Comparison of ENCODE assay signal across 21 cellular contexts in genomic region chr5:332843-333242, GRCh38. TPM values are rescaled to one million over a fixed set of nuclear protein-coding genes. Genes with fewer than 3 reads are reported as not detected.
DNase-seq lines count a peak whose midpoint lies in the region; ATAC-seq, FAIRE-seq and TF ChIP-seq lines count a peak whose summit lies in the region.
"Had no signal": no experiment of that assay in that cellular context is flagged by ENCODE, and none has a peak within 500 bp of the region (broad histone marks: within the 10 kb centered on the region; RNA-seq: fewer than 3 reads in every experiment).

No MANE protein-coding gene starts in this region.

- peaks cover 51% of the 10 kb centered on the region for H3K4me1 Mint-ChIP-seq in activated CD4-positive, alpha-beta T cell treated with anti-CD3 and anti-CD28 coated beads for 36 hours
- H3K4me1 Mint-ChIP-seq in activated CD4-positive, alpha-beta memory T cell treated with anti-CD3 and anti-CD28 coated beads for 36 hours (ENCODE audit: low read depth), result peaks cover 37% of the 10 kb centered on the region
- H3K4me1 Mint-ChIP-seq: CD14-positive monocyte had no signal

- peak overlapping the region; percentile 92 for H3K27ac Mint-ChIP-seq in activated CD4-positive, alpha-beta T cell treated with anti-CD3 and anti-CD28 coated beads for 36 hours
- peak overlapping the region; percentile 90 for H3K27ac Mint-ChIP-seq in activated CD4-positive, alpha-beta memory T cell treated with anti-CD3 and anti-CD28 coated beads for 36 hours
- H3K27ac Mint-ChIP-seq: CD14-positive monocyte had no signal

- no peaks in the 10 kb centered on the region for H3K79me2 ChIP-seq in HepG2 (ENCODE audit: insufficient read depth, low read length)

- H3K4me3 ChIP-seq in HepG2 (replicated peaks in 1 of 3; ENCODE audit: insufficient read depth in 1 of 3, low read depth in 2 of 3, low read length in 3 of 3) (no peak overlapping the region), body of pancreas (no peak overlapping the region)
- H3K4me3 ChIP-seq: pancreas had no signal

- peak; percentile 77 for ATAC-seq in activated CD4-positive, alpha-beta T cell treated with anti-CD3 and anti-CD28 coated beads for 36 hours
- ATAC-seq in HepG2, result no peak
- no peak for ATAC-seq in body of pancreas
- ATAC-seq: left colon, pancreas had no signal

- TF ChIP-seq CTCF in GM20000 (IDR thresholded peaks at IDR 0.05; ENCODE audit: extremely low read depth, missing control alignments) (no peak), HepG2 (CRISPR knock-in tag; IDR thresholded peaks at IDR 0.05) (no peak), body of pancreas (IDR thresholded peaks at IDR 0.05) (no peak)

- H3K27me3 ChIP-seq in HepG2 (ENCODE audit: control insufficient read depth in 1 of 2, insufficient read depth in 2 of 2, low read length in 2 of 2), result no peaks in the 10 kb centered on the region; a peak in 1 of 5 replicates
- no peaks in the 10 kb centered on the region for H3K27me3 ChIP-seq in body of pancreas
- H3K27me3 ChIP-seq: pancreas had no signal

- no peak for TF ChIP-seq RAD21 in HepG2 (CRISPR knock-in tag; IDR thresholded peaks at IDR 0.05)

- H3K27ac ChIP-seq in HepG2 (ENCODE audit: extremely low read length, insufficient read depth, low read length), result no peak overlapping the region
- no peak overlapping the region for H3K27ac ChIP-seq in body of pancreas
- H3K27ac ChIP-seq: pancreas had no signal

- peak; percentile 84 for DNase-seq in activated CD4-positive, alpha-beta T cell treated with anti-CD3 and anti-CD28 coated beads for 36 hours
- no peak for DNase-seq in activated CD4-positive, alpha-beta T cell treated with anti-CD3 and anti-CD28 coated beads, Interleukin-2, amount 50 U/mL, for 4 hours
- DNase-seq in GM20000 (ENCODE audit: low spot score), result peak; percentile 65
- peak; percentile 83 for DNase-seq in activated CD4-positive, alpha-beta memory T cell treated with anti-CD3 and anti-CD28 coated beads for 36 hours
- DNase-seq in stimulated activated CD4-positive, alpha-beta T cell treated with anti-CD3 and anti-CD28 coated beads, Interleukin-1b, Interleukin-23, amount 100 ng/mL, for 48 hours, result peak; percentile 61
- DNase-seq in HepG2 (ENCODE audit: low spot score), result no peak
- DNase-seq in RPMI8226, result no peak
- DNase-seq in body of pancreas, result no peak
- DNase-seq: activated CD4-positive, CD25-positive, alpha-beta regulatory T cell; DND-41; effector CD8-positive, alpha-beta T cell; hippocampal formation; IMR-90; left colon; NCI-H2081 treated with DMSO at 0.1 percent for 48 hours; pancreas; SW 1271 had no signal

- H3K4me1 ChIP-seq in HepG2 (ENCODE audit: insufficient read depth, low read length) (no peaks in the 10 kb centered on the region), body of pancreas (no peaks in the 10 kb centered on the region)
- H3K4me1 ChIP-seq: pancreas had no signal

- POLR2A ChIA-PET in activated CD4-positive, alpha-beta T cell treated with anti-CD3 and anti-CD28 coated beads for 36 hours (lab: Charles Lee), result interaction anchor here (0.6 kb wide), 2 partner anchors 11 to 1204 kb away, joined by 3 to 9 read pairs; no protein-coding TSS in a partner anchor
- POLR2A ChIA-PET in activated CD4-positive, alpha-beta memory T cell treated with anti-CD3 and anti-CD28 coated beads for 36 hours (lab: Charles Lee), result interaction anchor here (1.1 to 1.4 kb wide), 3 partner anchors 13 to 47 kb away, joined by 3 to 4 read pairs (median 4); no protein-coding TSS in a partner anchor
- POLR2A ChIA-PET in HepG2 (lab: Yijun Ruan, JAX), result no interaction called here

- TF ChIP-seq EP300 in HepG2 (IDR thresholded peaks at IDR 0.05; ENCODE audit: low read depth in 2 of 2, low read length in 2 of 2) (no peak), HepG2 (CRISPR knock-in tag; IDR thresholded peaks at IDR 0.05; ENCODE audit: borderline replicate concordance) (no peak)

- H3K36me3 ChIP-seq in HepG2 (replicated peaks in 1 of 2; ENCODE audit: control insufficient read depth in 1 of 2, insufficient read depth in 2 of 2, low read length in 2 of 2) (no peaks in the 10 kb centered on the region), body of pancreas (replicated peaks in 1 of 2; ENCODE audit: insufficient read depth in 1 of 2, low read depth in 2 of 2) (no peaks in the 10 kb centered on the region)
- H3K36me3 ChIP-seq: pancreas had no signal

- WGBS in HepG2 (ENCODE audit: low lambda C conversion rate), result 75% methylated on average over 5 of the region's 5 CpGs
- 60 to 83% methylated on average over 5 of the region's 5 CpGs for WGBS in body of pancreas, 2 donors

- CTCF ChIA-PET in activated CD4-positive, alpha-beta T cell treated with anti-CD3 and anti-CD28 coated beads for 36 hours (lab: Charles Lee), result interaction anchor here (0.7 kb wide), 1 partner anchor 13 kb away, joined by 3 read pairs; no protein-coding TSS in a partner anchor
- CTCF ChIA-PET in activated CD4-positive, alpha-beta memory T cell treated with anti-CD3 and anti-CD28 coated beads for 36 hours (lab: Charles Lee), result interaction anchor here (1.2 to 1.3 kb wide), 2 partner anchors 12 to 16 kb away, joined by 3 to 5 read pairs; partner anchors contain the start of gene AHRR
- CTCF ChIA-PET in HepG2 (lab: Yijun Ruan, JAX; ENCODE audit: low intra/inter-chr PET ratio, low total read pairs), result no interaction called here

- no peak overlapping the region for H3K9ac ChIP-seq in HepG2 (ENCODE audit: insufficient read depth, low read depth, low read length)

- no peaks in the 10 kb centered on the region for H3K9me3 Mint-ChIP-seq in activated CD4-positive, alpha-beta T cell treated with anti-CD3 and anti-CD28 coated beads for 36 hours (ENCODE audit: low read depth)
- no peaks in the 10 kb centered on the region for H3K9me3 Mint-ChIP-seq in activated CD4-positive, alpha-beta memory T cell treated with anti-CD3 and anti-CD28 coated beads for 36 hours

- intact Hi-C loops in activated CD4-positive, alpha-beta T cell treated with anti-CD3 and anti-CD28 coated beads for 36 hours (cut with DNase I, micrococcal nuclease), result loop anchor here (2.0 to 5.0 kb wide), 2 partner anchors 46 to 111 kb away; no protein-coding TSS in a partner anchor
- intact Hi-C loops in activated CD4-positive, alpha-beta memory T cell treated with anti-CD3 and anti-CD28 coated beads for 36 hours (cut with micrococcal nuclease), result loop anchor here (5.0 kb wide), 1 partner anchor 116 kb away; the partner anchor contains the start of genes CCDC127 and SDHA
- intact Hi-C loops in HepG2 (cut with micrococcal nuclease; ENCODE audit: unreplicated experiment) (no loop called here), body of pancreas (cut with DNase I) (no loop called here)

- in situ Hi-C loops in HepG2 (cut with HindIII; ENCODE audit: extremely low pct_ligation_motif_present, low pct_unique_long_range_greater_than_20kb), result no loop called here

- peak overlapping the region; percentile 55 for H3K4me3 Mint-ChIP-seq in activated CD4-positive, alpha-beta T cell treated with anti-CD3 and anti-CD28 coated beads for 36 hours
- peak overlapping the region; percentile 30 for H3K4me3 Mint-ChIP-seq in activated CD4-positive, alpha-beta memory T cell treated with anti-CD3 and anti-CD28 coated beads for 36 hours
- H3K4me3 Mint-ChIP-seq: CD14-positive monocyte had no signal

- H3K36me3 Mint-ChIP-seq in activated CD4-positive, alpha-beta T cell treated with anti-CD3 and anti-CD28 coated beads for 36 hours (ENCODE audit: low read depth), result peaks cover 2% of the 10 kb centered on the region
- H3K36me3 Mint-ChIP-seq in activated CD4-positive, alpha-beta memory T cell treated with anti-CD3 and anti-CD28 coated beads for 36 hours, result peaks cover 8% of the 10 kb centered on the region
- H3K36me3 Mint-ChIP-seq: CD14-positive monocyte had no signal

- TF ChIP-seq POLR2A in HepG2 (IDR thresholded peaks at IDR 0.05; ENCODE audit: insufficient read depth in 1 of 2, low read depth in 2 of 2, low read length in 2 of 2) (no peak), body of pancreas (IDR thresholded peaks at IDR 0.05) (no peak)

- no peak overlapping the region for H3K4me2 ChIP-seq in HepG2 (ENCODE audit: low read depth, low read length)

- no peaks in the 10 kb centered on the region for H3K9me3 ChIP-seq in HepG2 (ENCODE audit: low read length)
- no peaks in the 10 kb centered on the region for H3K9me3 ChIP-seq in body of pancreas
- H3K9me3 ChIP-seq: pancreas had no signal

- no peak overlapping the region for H2AFZ ChIP-seq in HepG2 (ENCODE audit: low read length)

- no TSS peak for BruUV-seq in HepG2 (replicated peaks; lab: Mats Ljungman, UMichigan)

- peaks cover 4% of the 10 kb centered on the region for H3K27me3 Mint-ChIP-seq in activated CD4-positive, alpha-beta T cell treated with anti-CD3 and anti-CD28 coated beads for 36 hours
- peaks cover 12% of the 10 kb centered on the region for H3K27me3 Mint-ChIP-seq in activated CD4-positive, alpha-beta memory T cell treated with anti-CD3 and anti-CD28 coated beads for 36 hours

- H4K20me1 ChIP-seq in HepG2 (ENCODE audit: insufficient read depth, low read length), result no peaks in the 10 kb centered on the region

- FAIRE-seq in HepG2 (lab: Jason Lieb, UNC), result no peak
- FAIRE-seq: A204.1, GM12891, pancreas, RCC 7860 had no signal

RNA-seq across cellular contexts. Expression of gene AHRR, which starts 11.3 kb away (rescaled TPM):
- 10 to 100 TPM; 15.1 to 20.5 TPM for total RNA-seq in activated CD4-positive, alpha-beta T cell treated with anti-CD3 and anti-CD28 coated beads for 36 hours
- total RNA-seq in activated CD4-positive, alpha-beta memory T cell treated with anti-CD3 and anti-CD28 coated beads for 36 hours, result 10 to 100 TPM; 16.7 to 16.8 TPM
- total RNA-seq in HepG2 (2016; rRNA removed; fragmentation: Illumina TruSeq; extraction: Trizol) (0.13 and 0.35 TPM in 2 replicates), body of pancreas (under 1 TPM; 0.26 to 0.33 TPM)
- 0.30 and 0.44 TPM in 2 replicates for total RNA-seq in HepG2 (2016; cell fraction: cytosol; rRNA removed; fragmentation: Illumina TruSeq; extraction: Trizol; ENCODE audit: low read depth)
- total RNA-seq in HepG2 (2016; cell fraction: insoluble cytoplasmic fraction; rRNA removed; fragmentation: Illumina TruSeq; extraction: Trizol), result 0.17 and 0.19 TPM in 2 replicates
- 0.14 and 0.22 TPM in 2 replicates for total RNA-seq in HepG2 (2016; cell fraction: membrane; rRNA removed; fragmentation: Illumina TruSeq; extraction: Trizol)
- 0.19 and 0.41 TPM in 2 replicates for total RNA-seq in HepG2 (2016; cell fraction: nucleus; rRNA removed; fragmentation: Illumina TruSeq; extraction: Trizol)
- polyA plus RNA-seq in HepG2 (2011; rRNA removed), result 0.18 and 0.28 TPM in 2 replicates
- polyA plus RNA-seq in HepG2 (2011; cell fraction: cytosol; rRNA removed), result 0.17 and 0.20 TPM in 2 replicates
- 1.5 and 2.1 TPM in 2 replicates for polyA plus RNA-seq in HepG2 (2011; cell fraction: nucleus; rRNA removed)
- 0.23 and 0.61 TPM in 2 replicates for polyA plus RNA-seq in HepG2 (2012)
- polyA plus RNA-seq in HepG2 (2016; cell fraction: cytosol; fragmentation: Illumina TruSeq; extraction: Trizol; ENCODE audit: low read depth), result 0.16 TPM in 1 of 2 replicates, not detected in the other
- polyA plus RNA-seq in HepG2 (2016; cell fraction: insoluble cytoplasmic fraction; fragmentation: Illumina TruSeq; extraction: Trizol; ENCODE audit: low read depth), result 0.15 and 0.39 TPM in 2 replicates
- 0.09 and 0.48 TPM in 2 replicates for polyA plus RNA-seq in HepG2 (2016; cell fraction: membrane; fragmentation: Illumina TruSeq; extraction: Trizol; ENCODE audit: low read depth)
- 0.63 and 0.89 TPM in 2 replicates for polyA plus RNA-seq in HepG2 (2016; cell fraction: nucleus; fragmentation: Illumina TruSeq; extraction: Trizol; ENCODE audit: insufficient read depth, low read depth)
- polyA minus RNA-seq in HepG2 (2011; rRNA and poly(A)+ RNA removed; ENCODE audit: low replicate concordance), result 0.30 and 8.5 TPM in 2 replicates
- polyA minus RNA-seq in HepG2 (2011; cell fraction: cytosol; rRNA and poly(A)+ RNA removed), result 0.40 TPM in 1 of 2 replicates, not detected in the other
- 0.39 and 1.1 TPM in 2 replicates for polyA minus RNA-seq in HepG2 (2011; cell fraction: nucleus; rRNA and poly(A)+ RNA removed)

Comparison
In these comparisons a context has a peak if more than half of its experiments do, and no peak if none do; other contexts are left out.
1. DNase-seq: peak in activated CD4-positive, alpha-beta T cell treated with anti-CD3 and anti-CD28 coated beads for 36 hours (single experiment), GM20000 (single experiment), activated CD4-positive, alpha-beta memory T cell treated with anti-CD3 and anti-CD28 coated beads for 36 hours (single experiment) and stimulated activated CD4-positive, alpha-beta T cell treated with anti-CD3 and anti-CD28 coated beads, Interleukin-1b, Interleukin-23, amount 100 ng/mL, for 48 hours (single experiment); none in activated CD4-positive, alpha-beta T cell treated with anti-CD3 and anti-CD28 coated beads, Interleukin-2, amount 50 U/mL, for 4 hours (0 of 2), HepG2 (single experiment), RPMI8226 (single experiment) and body of pancreas (0 of 4).
2. RNA of gene AHRR, which starts 11.3 kb away (total RNA-seq): 15.1 to 20.5 TPM in activated CD4-positive, alpha-beta T cell treated with anti-CD3 and anti-CD28 coated beads for 36 hours and 16.7 to 16.8 TPM in activated CD4-positive, alpha-beta memory T cell treated with anti-CD3 and anti-CD28 coated beads for 36 hours; 0.13 to 0.44 TPM in HepG2 and 0.26 to 0.33 TPM in body of pancreas; every median in the first group is over 10 times any median in the second.
3. intact Hi-C loops: an anchor here in activated CD4-positive, alpha-beta T cell treated with anti-CD3 and anti-CD28 coated beads for 36 hours (2.0 to 5.0 kb wide) and activated CD4-positive, alpha-beta memory T cell treated with anti-CD3 and anti-CD28 coated beads for 36 hours (5.0 kb wide); none called in HepG2 and body of pancreas.